ENCODE assay signal across 1 cellular context in the genomic region with DNA sequence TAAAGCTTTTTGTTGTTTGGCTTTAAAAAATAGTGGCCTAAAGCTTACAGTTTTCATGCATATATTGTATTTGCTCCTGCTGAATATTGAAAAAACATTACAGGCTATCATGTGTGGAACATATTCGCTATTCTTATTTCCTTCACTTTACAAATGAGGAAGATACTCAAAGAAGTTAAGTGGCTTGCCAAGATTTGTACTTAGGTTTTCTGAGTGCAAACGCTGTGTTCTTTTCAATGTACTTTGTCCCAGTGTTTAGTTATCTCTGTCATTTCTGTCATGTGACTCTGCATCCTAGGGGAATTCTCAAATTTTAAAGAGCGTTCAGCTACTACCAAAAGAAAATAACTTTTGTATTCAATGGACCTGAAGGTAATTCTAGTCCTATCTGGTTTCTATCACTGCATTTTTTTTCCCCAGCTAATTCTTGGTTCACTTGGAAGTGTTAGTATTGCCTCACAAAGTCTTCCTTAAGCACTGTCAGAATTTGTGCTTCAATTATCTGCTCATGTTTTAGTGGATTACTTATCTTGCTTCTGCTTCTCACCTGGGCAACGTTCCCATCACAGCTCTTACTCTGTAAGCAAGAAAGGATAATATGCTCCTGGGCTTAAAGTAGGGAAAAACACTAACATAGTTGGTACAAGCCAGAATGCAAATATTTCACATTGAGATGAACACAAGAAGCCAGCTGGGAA.
TF ChIP-seq lines count a peak whose summit lies in the region.

No MANE protein-coding gene starts in this region.

TF ChIP-seq in GM23338, 12 proteins besides CTCF, POLR2A, EP300 and RAD21 (continued from another document):
- TF ChIP-seq, protein P1, sequence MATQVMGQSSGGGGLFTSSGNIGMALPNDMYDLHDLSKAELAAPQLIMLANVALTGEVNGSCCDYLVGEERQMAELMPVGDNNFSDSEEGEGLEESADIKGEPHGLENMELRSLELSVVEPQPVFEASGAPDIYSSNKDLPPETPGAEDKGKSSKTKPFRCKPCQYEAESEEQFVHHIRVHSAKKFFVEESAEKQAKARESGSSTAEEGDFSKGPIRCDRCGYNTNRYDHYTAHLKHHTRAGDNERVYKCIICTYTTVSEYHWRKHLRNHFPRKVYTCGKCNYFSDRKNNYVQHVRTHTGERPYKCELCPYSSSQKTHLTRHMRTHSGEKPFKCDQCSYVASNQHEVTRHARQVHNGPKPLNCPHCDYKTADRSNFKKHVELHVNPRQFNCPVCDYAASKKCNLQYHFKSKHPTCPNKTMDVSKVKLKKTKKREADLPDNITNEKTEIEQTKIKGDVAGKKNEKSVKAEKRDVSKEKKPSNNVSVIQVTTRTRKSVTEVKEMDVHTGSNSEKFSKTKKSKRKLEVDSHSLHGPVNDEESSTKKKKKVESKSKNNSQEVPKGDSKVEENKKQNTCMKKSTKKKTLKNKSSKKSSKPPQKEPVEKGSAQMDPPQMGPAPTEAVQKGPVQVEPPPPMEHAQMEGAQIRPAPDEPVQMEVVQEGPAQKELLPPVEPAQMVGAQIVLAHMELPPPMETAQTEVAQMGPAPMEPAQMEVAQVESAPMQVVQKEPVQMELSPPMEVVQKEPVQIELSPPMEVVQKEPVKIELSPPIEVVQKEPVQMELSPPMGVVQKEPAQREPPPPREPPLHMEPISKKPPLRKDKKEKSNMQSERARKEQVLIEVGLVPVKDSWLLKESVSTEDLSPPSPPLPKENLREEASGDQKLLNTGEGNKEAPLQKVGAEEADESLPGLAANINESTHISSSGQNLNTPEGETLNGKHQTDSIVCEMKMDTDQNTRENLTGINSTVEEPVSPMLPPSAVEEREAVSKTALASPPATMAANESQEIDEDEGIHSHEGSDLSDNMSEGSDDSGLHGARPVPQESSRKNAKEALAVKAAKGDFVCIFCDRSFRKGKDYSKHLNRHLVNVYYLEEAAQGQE (IDR thresholded peaks at IDR 0.05; ENCODE audit: unreplicated experiment), result no peak
- TF ChIP-seq ZNF114 (CRISPR knock-in tag; IDR thresholded peaks at IDR 0.05), result no peak
- TF ChIP-seq, protein P2, sequence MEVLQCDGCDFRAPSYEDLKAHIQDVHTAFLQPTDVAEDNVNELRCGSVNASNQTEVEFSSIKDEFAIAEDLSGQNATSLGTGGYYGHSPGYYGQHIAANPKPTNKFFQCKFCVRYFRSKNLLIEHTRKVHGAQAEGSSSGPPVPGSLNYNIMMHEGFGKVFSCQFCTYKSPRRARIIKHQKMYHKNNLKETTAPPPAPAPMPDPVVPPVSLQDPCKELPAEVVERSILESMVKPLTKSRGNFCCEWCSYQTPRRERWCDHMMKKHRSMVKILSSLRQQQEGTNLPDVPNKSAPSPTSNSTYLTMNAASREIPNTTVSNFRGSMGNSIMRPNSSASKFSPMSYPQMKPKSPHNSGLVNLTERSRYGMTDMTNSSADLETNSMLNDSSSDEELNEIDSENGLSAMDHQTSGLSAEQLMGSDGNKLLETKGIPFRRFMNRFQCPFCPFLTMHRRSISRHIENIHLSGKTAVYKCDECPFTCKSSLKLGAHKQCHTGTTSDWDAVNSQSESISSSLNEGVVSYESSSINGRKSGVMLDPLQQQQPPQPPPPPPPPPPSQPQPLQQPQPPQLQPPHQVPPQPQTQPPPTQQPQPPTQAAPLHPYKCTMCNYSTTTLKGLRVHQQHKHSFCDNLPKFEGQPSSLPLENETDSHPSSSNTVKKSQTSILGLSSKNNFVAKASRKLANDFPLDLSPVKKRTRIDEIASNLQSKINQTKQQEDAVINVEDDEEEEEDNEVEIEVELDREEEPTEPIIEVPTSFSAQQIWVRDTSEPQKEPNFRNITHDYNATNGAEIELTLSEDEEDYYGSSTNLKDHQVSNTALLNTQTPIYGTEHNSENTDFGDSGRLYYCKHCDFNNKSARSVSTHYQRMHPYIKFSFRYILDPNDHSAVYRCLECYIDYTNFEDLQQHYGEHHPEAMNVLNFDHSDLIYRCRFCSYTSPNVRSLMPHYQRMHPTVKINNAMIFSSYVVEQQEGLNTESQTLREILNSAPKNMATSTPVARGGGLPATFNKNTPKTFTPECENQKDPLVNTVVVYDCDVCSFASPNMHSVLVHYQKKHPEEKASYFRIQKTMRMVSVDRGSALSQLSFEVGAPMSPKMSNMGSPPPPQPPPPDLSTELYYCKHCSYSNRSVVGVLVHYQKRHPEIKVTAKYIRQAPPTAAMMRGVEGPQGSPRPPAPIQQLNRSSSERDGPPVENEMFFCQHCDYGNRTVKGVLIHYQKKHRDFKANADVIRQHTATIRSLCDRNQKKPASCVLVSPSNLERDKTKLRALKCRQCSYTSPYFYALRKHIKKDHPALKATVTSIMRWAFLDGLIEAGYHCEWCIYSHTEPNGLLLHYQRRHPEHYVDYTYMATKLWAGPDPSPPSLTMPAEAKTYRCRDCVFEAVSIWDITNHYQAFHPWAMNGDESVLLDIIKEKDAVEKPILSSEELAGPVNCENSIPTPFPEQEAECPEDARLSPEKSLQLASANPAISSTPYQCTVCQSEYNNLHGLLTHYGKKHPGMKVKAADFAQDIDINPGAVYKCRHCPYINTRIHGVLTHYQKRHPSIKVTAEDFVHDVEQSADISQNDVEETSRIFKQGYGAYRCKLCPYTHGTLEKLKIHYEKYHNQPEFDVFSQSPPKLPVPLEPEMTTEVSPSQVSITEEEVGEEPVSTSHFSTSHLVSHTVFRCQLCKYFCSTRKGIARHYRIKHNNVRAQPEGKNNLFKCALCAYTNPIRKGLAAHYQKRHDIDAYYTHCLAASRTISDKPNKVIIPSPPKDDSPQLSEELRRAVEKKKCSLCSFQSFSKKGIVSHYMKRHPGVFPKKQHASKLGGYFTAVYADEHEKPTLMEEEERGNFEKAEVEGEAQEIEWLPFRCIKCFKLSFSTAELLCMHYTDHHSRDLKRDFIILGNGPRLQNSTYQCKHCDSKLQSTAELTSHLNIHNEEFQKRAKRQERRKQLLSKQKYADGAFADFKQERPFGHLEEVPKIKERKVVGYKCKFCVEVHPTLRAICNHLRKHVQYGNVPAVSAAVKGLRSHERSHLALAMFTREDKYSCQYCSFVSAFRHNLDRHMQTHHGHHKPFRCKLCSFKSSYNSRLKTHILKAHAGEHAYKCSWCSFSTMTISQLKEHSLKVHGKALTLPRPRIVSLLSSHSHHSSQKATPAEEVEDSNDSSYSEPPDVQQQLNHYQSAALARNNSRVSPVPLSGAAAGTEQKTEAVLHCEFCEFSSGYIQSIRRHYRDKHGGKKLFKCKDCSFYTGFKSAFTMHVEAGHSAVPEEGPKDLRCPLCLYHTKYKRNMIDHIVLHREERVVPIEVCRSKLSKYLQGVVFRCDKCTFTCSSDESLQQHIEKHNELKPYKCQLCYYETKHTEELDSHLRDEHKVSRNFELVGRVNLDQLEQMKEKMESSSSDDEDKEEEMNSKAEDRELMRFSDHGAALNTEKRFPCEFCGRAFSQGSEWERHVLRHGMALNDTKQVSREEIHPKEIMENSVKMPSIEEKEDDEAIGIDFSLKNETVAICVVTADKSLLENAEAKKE (CRISPR knock-in tag; IDR thresholded peaks at IDR 0.05), result no peak
- TF ChIP-seq EZH2phosphoT487 (IDR thresholded peaks at IDR 0.05; ENCODE audit: unreplicated experiment), result no peak
